12 cellular contexts compared by ENCODE assay signal in the genomic region with DNA sequence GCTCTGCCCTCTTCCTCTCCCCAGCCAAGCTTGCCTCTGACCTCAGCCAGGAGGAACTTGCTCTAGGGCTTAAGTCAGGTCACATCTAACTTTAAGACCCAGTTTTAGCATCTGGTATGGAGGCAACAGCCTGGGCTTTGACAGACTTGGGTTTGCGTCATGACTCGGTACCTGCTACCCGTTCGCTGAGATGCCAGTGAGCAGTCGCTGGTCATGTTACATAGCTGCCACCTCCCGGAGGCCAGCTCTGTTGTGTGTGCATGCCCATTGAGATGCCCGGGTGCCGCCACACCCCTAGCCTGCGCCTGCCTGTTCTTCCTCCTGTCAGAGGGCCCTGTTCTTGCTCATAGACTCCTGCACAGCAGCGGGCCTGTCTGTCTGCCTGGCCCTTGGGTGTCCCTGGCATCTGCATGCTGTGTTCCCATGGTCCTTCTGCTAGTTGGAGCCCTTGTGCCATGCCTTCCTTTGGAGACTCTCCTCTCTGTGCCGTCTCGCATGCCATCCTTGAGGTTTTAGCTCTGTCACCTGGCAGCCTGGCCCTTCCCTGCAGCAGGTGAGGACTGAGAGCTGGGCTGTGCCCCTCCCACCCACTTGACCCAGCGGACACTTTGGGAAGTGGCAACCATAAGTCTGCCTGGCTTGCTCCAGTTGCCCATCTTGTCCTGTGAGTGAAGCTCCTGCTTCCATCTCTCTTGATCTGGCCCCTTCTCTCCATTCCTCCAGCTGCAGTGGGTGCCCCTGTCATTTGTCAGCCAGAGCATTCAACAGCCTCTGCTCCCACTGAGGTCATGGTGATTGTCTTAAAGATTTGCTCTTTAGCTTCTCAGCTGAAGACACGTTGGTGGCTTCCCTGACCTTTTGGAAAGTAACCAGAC. TPM values are rescaled to one million over a fixed set of nuclear protein-coding genes. Genes with fewer than 3 reads are reported as not detected.
DNase-seq lines count a peak whose midpoint lies in the region; ATAC-seq and TF ChIP-seq lines count a peak whose summit lies in the region.
"Had no signal": no experiment of that assay in that cellular context is flagged by ENCODE, and none has a peak within 500 bp of the region (broad histone marks: within the 10 kb centered on the region; RNA-seq: fewer than 3 reads in every experiment).

No MANE protein-coding gene starts in this region.

- H3K36me3 ChIP-seq in HCT116 (ENCODE audit: control insufficient read depth in 1 of 2, insufficient read depth in 2 of 2, low read length in 2 of 2) (no peaks in the 10 kb centered on the region), RWPE2 (ENCODE audit: low read depth) (peaks cover 6% of the 10 kb centered on the region), gastroesophageal sphincter (no peaks in the 10 kb centered on the region), sigmoid colon (no peaks in the 10 kb centered on the region)

- intact Hi-C loops in HCT116 (cut with micrococcal nuclease) (no loop called here), sigmoid colon (cut with DNase I) (no loop called here)

- no peak for TF ChIP-seq EP300 in gastroesophageal sphincter (IDR thresholded peaks at IDR 0.05)
- TF ChIP-seq EP300 in sigmoid colon (IDR thresholded peaks at IDR 0.05): no peak

- CTCF ChIA-PET in HCT116 (lab: Charles Lee): no interaction called here

- H4K20me1 ChIP-seq in HCT116 (ENCODE audit: insufficient read depth): peaks cover 4% of the 10 kb centered on the region; the same call in 1 of the 2 replicates

- DNase-seq in HCT116 (ENCODE audit: low read depth, low spot score) (no peak), RWPE2 (ENCODE audit: low spot score) (no peak), sigmoid colon (no peak), pons (ENCODE audit: low spot score) (no peak)
- DNase-seq in effector memory CD8-positive, alpha-beta T cell: no peak
- DNase-seq: KG1; stimulated activated CD4-positive, alpha-beta T cell treated with anti-CD3 and anti-CD28 coated beads, Interleukin-1b, Interleukin-23, amount 100 ng/mL, for 48 hours had no signal

- H3K4me3 Mint-ChIP-seq in effector memory CD8-positive, alpha-beta T cell: no peak overlapping the region
- H3K4me3 Mint-ChIP-seq: H9; neural crest cell; stimulated activated memory B cell treated with anti-CD40 and anti-IgM and Interleukin-4, amounts not matched to agents 10 μg/mL and 1 μg/mL and 100 μg/mL, for 72 hours had no signal

- no peaks in the 10 kb centered on the region for H3K9me3 Mint-ChIP-seq in effector memory CD8-positive, alpha-beta T cell
- H3K9me3 Mint-ChIP-seq: H9; neural crest cell; stimulated activated memory B cell treated with anti-CD40 and anti-IgM and Interleukin-4, amounts not matched to agents 10 μg/mL and 1 μg/mL and 100 μg/mL, for 72 hours had no signal

- 78 to 97% methylated on average over 1 to 7 of the region's 14 CpGs for WGBS in gastroesophageal sphincter (ENCODE audit: low coverage in 1 of 2), 2 donors
- WGBS in sigmoid colon, 2 donors: 30 to 82% methylated on average over 14 of the region's 14 CpGs

- TF ChIP-seq POLR2A in HCT116 (IDR thresholded peaks at IDR 0.05; ENCODE audit: borderline replicate concordance, extremely low read depth, insufficient read depth, insufficient read length) (no peak), gastroesophageal sphincter (IDR thresholded peaks at IDR 0.05) (no peak), sigmoid colon (IDR thresholded peaks at IDR 0.05) (no peak)

- TF ChIP-seq CTCF in HCT116 (IDR thresholded peaks at IDR 0.05 in 2 of 3, conservative IDR thresholded peaks at IDR 0.05 in 1 of 3; ENCODE audit: borderline replicate concordance in 1 of 3, insufficient read depth in 1 of 3, low read depth in 2 of 3, low read length in 2 of 3) (no peak), RWPE2 (IDR thresholded peaks at IDR 0.05; ENCODE audit: poor library complexity, severe bottlenecking) (no peak), gastroesophageal sphincter (IDR thresholded peaks at IDR 0.05) (no peak), sigmoid colon (IDR thresholded peaks at IDR 0.05) (no peak)

- peak overlapping the region; percentile 71 for H3K4me2 ChIP-seq in HCT116 (ENCODE audit: low read length)

- H3K27ac Mint-ChIP-seq in effector memory CD8-positive, alpha-beta T cell: no peak overlapping the region
- H3K27ac Mint-ChIP-seq: stimulated activated memory B cell treated with anti-CD40 and anti-IgM and Interleukin-4, amounts not matched to agents 10 μg/mL and 1 μg/mL and 100 μg/mL, for 72 hours had no signal

- no peak overlapping the region for H3K27ac ChIP-seq in HCT116 (ENCODE audit: low read depth, low read length)
- H3K27ac ChIP-seq in RWPE2 (ENCODE audit: poor library complexity, severe bottlenecking): peak overlapping the region; percentile 100
- H3K27ac ChIP-seq in gastroesophageal sphincter: peak overlapping the region in 3 of 4 donors; percentile 26 to 54 (median 46)
- H3K27ac ChIP-seq in sigmoid colon: peak overlapping the region in 3 of 4 donors; percentile 47 to 74 (median 72)

- H3K9me3 ChIP-seq in HCT116 (ENCODE audit: control insufficient read depth in 1 of 2, insufficient read depth in 1 of 2, low read depth in 1 of 2, low read length in 2 of 2) (no peaks in the 10 kb centered on the region), RWPE2 (ENCODE audit: severe bottlenecking) (no peaks in the 10 kb centered on the region), gastroesophageal sphincter (no peaks in the 10 kb centered on the region), sigmoid colon (no peaks in the 10 kb centered on the region)

- H3K4me1 ChIP-seq in HCT116 (ENCODE audit: control insufficient read depth in 1 of 2, insufficient read depth in 2 of 2, low read length in 2 of 2) (peaks cover 58 to 59% of the 10 kb centered on the region in 2 experiments), RWPE2 (ENCODE audit: insufficient read depth, poor library complexity, severe bottlenecking) (peaks cover 91% of the 10 kb centered on the region), gastroesophageal sphincter (peaks cover 0 to 100% (median 53%) of the 10 kb centered on the region in 3 donors), sigmoid colon (peaks cover 0 to 84% (median 71%) of the 10 kb centered on the region in 4 donors)

- ATAC-seq in HCT116: no peak
- no peak for ATAC-seq in RWPE2 (ENCODE audit: low read depth)
- ATAC-seq in gastroesophageal sphincter: no peak
- no peak for ATAC-seq in HG03108 (IDR thresholded peaks at IDR 0.05; ENCODE audit: unreplicated experiment)
- no peak for ATAC-seq in effector memory CD8-positive, alpha-beta T cell (replicated peaks)
- ATAC-seq: stimulated activated memory B cell treated with anti-CD40 and anti-IgM and Interleukin-4, amounts not matched to agents 10 μg/mL and 1 μg/mL and 100 μg/mL, for 72 hours had no signal

- RAD21 ChIA-PET in HCT116 (lab: Charles Lee; ENCODE audit: low non-redundant PET in 1 of 2, low total read pairs in 2 of 2, uncharacterized antibody in 2 of 2, unreplicated experiment in 2 of 2): no interaction called here

- H3K27me3 ChIP-seq in HCT116 (ENCODE audit: insufficient read depth, low read length): peaks cover 15% of the 10 kb centered on the region; the same call in 1 of the 2 replicates
- H3K27me3 ChIP-seq in RWPE2 (ENCODE audit: insufficient read depth, poor library complexity, severe bottlenecking): no peaks in the 10 kb centered on the region
- no peaks in the 10 kb centered on the region for H3K27me3 ChIP-seq in gastroesophageal sphincter
- no peaks in the 10 kb centered on the region for H3K27me3 ChIP-seq in sigmoid colon

- H3K4me3 ChIP-seq in HCT116 (replicated peaks in 1 of 2; ENCODE audit: low read depth in 1 of 2, low read length in 2 of 2) (no peak overlapping the region), RWPE2 (ENCODE audit: severe bottlenecking) (no peak overlapping the region), gastroesophageal sphincter (no peak overlapping the region), sigmoid colon (no peak overlapping the region)

- peaks cover 65 to 80% of the 10 kb centered on the region in 2 donors for H3K27me3 Mint-ChIP-seq in effector memory CD8-positive, alpha-beta T cell

- peaks cover 16% of the 10 kb centered on the region for H3K79me2 ChIP-seq in HCT116 (ENCODE audit: insufficient read depth, low read length)

- no peak overlapping the region for H2AFZ ChIP-seq in HCT116 (ENCODE audit: low read depth, low read length, poor library complexity, severe bottlenecking)

- no peaks in the 10 kb centered on the region for H3K9me2 ChIP-seq in HCT116 (ENCODE audit: insufficient read depth)

- H3K9ac ChIP-seq in HCT116 (ENCODE audit: low read length): no peak overlapping the region

- H3K4me1 Mint-ChIP-seq in effector memory CD8-positive, alpha-beta T cell (ENCODE audit: low read depth in 2 of 2): no peaks in the 10 kb centered on the region
- H3K4me1 Mint-ChIP-seq: stimulated activated memory B cell treated with anti-CD40 and anti-IgM and Interleukin-4, amounts not matched to agents 10 μg/mL and 1 μg/mL and 100 μg/mL, for 72 hours had no signal

- POLR2A ChIA-PET in HCT116 (lab: Charles Lee): no interaction called here

- no peaks in the 10 kb centered on the region for H3K36me3 Mint-ChIP-seq in effector memory CD8-positive, alpha-beta T cell (ENCODE audit: insufficient read depth)
- H3K36me3 Mint-ChIP-seq: stimulated activated memory B cell treated with anti-CD40 and anti-IgM and Interleukin-4, amounts not matched to agents 10 μg/mL and 1 μg/mL and 100 μg/mL, for 72 hours had no signal

- BruUV-seq in HCT116 (replicated peaks; lab: Mats Ljungman, UMichigan): no TSS peak

- TF ChIP-seq RAD21 in HCT116 (IDR thresholded peaks at IDR 0.05; ENCODE audit: low read depth): no peak

TF ChIP-seq in HCT116, 20 proteins besides CTCF, POLR2A, EP300 and RAD21:
- TF ChIP-seq YY1 (IDR thresholded peaks at IDR 0.05; ENCODE audit: extremely low read depth, insufficient replicate concordance, low read depth, low read length): no peak
- TF ChIP-seq, protein P1, sequence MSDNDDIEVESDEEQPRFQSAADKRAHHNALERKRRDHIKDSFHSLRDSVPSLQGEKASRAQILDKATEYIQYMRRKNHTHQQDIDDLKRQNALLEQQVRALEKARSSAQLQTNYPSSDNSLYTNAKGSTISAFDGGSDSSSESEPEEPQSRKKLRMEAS (IDR thresholded peaks at IDR 0.05): no peak
- TF ChIP-seq EZH2 (IDR thresholded peaks at IDR 0.05): no peak
- TF ChIP-seq ZFX (IDR thresholded peaks at IDR 0.05): no peak
- TF ChIP-seq, protein P2, sequence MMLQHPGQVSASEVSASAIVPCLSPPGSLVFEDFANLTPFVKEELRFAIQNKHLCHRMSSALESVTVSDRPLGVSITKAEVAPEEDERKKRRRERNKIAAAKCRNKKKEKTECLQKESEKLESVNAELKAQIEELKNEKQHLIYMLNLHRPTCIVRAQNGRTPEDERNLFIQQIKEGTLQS (IDR thresholded peaks at IDR 0.05): no peak
- no peak for TF ChIP-seq ELF1 (IDR thresholded peaks at IDR 0.05; ENCODE audit: borderline replicate concordance, low read depth)
- no peak for TF ChIP-seq SIN3A (IDR thresholded peaks at IDR 0.05; ENCODE audit: low read depth)
- no peak for TF ChIP-seq SP1 (IDR thresholded peaks at IDR 0.05; ENCODE audit: low read depth)
- TF ChIP-seq EZH2phosphoT487 (IDR thresholded peaks at IDR 0.05; ENCODE audit: borderline replicate concordance): no peak

RNA-seq across cellular contexts. Expression of a gene that starts 24.9 kb away (rescaled TPM):
- total RNA-seq in HCT116 (2021; ENCODE audit: unreplicated experiment) (16.5 TPM), gastroesophageal sphincter (10 to 100 TPM; 18.3 to 31.4 (median 26.2) TPM), sigmoid colon (10 to 100 TPM; 22.1 to 56.5 (median 26.5) TPM)
- 9.2 and 10.0 TPM in 2 replicates for polyA plus RNA-seq in HCT116 (2012)
- polyA plus RNA-seq in sigmoid colon: 10 to 100 TPM; 15.1 to 31.7 (median 25.8) TPM
